Comparison of ENCODE assay signal across 14 cellular contexts in genomic region chr20:17381701-17382100, GRCh38.
"Had no signal": no experiment of that assay in that cellular context is flagged by ENCODE, and none has a peak within 500 bp of the region (broad histone marks: within the 10 kb centered on the region; RNA-seq: fewer than 3 reads in every experiment).

No MANE protein-coding gene starts in this region.

- H3K79me2 ChIP-seq: parathyroid adenoma had no signal

- H3K36me3 ChIP-seq: left ventricle myocardium inferior, tibial artery had no signal

- H3K36me3 Mint-ChIP-seq: activated naive CD8-positive, alpha-beta T cell treated with anti-CD3 and anti-CD28 coated beads, Interleukin-2, amount 10 ng/mL, durations not matched to agents 7 days and 5 days; memory B cell; naive thymus-derived CD8-positive, alpha-beta T cell; stimulated activated naive B cell treated with anti-CD40 and anti-IgM and Interleukin-4, amounts not matched to agents 10 μg/mL and 1 μg/mL and 100 μg/mL, for 72 hours had no signal

- H3K27ac Mint-ChIP-seq: activated naive CD8-positive, alpha-beta T cell treated with anti-CD3 and anti-CD28 coated beads, Interleukin-2, amount 10 ng/mL, durations not matched to agents 7 days and 5 days; memory B cell; naive thymus-derived CD8-positive, alpha-beta T cell; stimulated activated naive B cell treated with anti-CD40 and anti-IgM and Interleukin-4, amounts not matched to agents 10 μg/mL and 1 μg/mL and 100 μg/mL, for 72 hours had no signal

- H3K9me3 ChIP-seq: left ventricle myocardium inferior, tibial artery had no signal

- ATAC-seq: naive thymus-derived CD8-positive, alpha-beta T cell; stimulated activated naive B cell treated with anti-CD40 and anti-IgM and Interleukin-4, amounts not matched to agents 10 μg/mL and 1 μg/mL and 100 μg/mL, for 72 hours had no signal

- DNase-seq: activated CD4-positive, alpha-beta T cell treated with anti-CD3 and anti-CD28 coated beads, Interleukin-2, amount 50 U/mL, for 4 hours; activated CD4-positive, CD25-positive, alpha-beta regulatory T cell treated with anti-CD3 and anti-CD28 coated beads, Interleukin-2, amount 50 U/mL, for 72 hours; activated naive CD4-positive, alpha-beta T cell; activated naive CD8-positive, alpha-beta T cell treated with anti-CD3 and anti-CD28 coated beads, Interleukin-2, amount 10 ng/mL, durations not matched to agents 7 days and 5 days; activated T-cell treated with anti-CD3 and anti-CD28 coated beads for 4 hours; erythroblast; left ventricle myocardium inferior; naive thymus-derived CD8-positive, alpha-beta T cell; stimulated activated CD4-positive, alpha-beta T cell treated with anti-CD3 and anti-CD28 coated beads, Interleukin-12 subunit alpha, Interleukin-12 subunit beta, amount 100 ng/mL, for 4 hours; stimulated activated naive B cell treated with anti-CD40 and anti-IgM and Interleukin-4, amounts not matched to agents 10 μg/mL and 1 μg/mL and 100 μg/mL, for 72 hours; T-helper 9 cell; tibial artery had no signal

- H3K4me1 Mint-ChIP-seq: activated naive CD8-positive, alpha-beta T cell treated with anti-CD3 and anti-CD28 coated beads, Interleukin-2, amount 10 ng/mL, durations not matched to agents 7 days and 5 days; memory B cell; naive thymus-derived CD8-positive, alpha-beta T cell; stimulated activated naive B cell treated with anti-CD40 and anti-IgM and Interleukin-4, amounts not matched to agents 10 μg/mL and 1 μg/mL and 100 μg/mL, for 72 hours had no signal

- H3K4me1 ChIP-seq: left ventricle myocardium inferior, parathyroid adenoma, tibial artery had no signal

- H3K4me3 Mint-ChIP-seq: activated naive CD8-positive, alpha-beta T cell treated with anti-CD3 and anti-CD28 coated beads, Interleukin-2, amount 10 ng/mL, durations not matched to agents 7 days and 5 days; memory B cell; naive thymus-derived CD8-positive, alpha-beta T cell; stimulated activated naive B cell treated with anti-CD40 and anti-IgM and Interleukin-4, amounts not matched to agents 10 μg/mL and 1 μg/mL and 100 μg/mL, for 72 hours had no signal

- H3K4me3 ChIP-seq: left ventricle myocardium inferior, tibial artery had no signal

- H3K27ac ChIP-seq: left ventricle myocardium inferior, parathyroid adenoma, tibial artery had no signal

- H3K9me3 Mint-ChIP-seq: activated naive CD8-positive, alpha-beta T cell treated with anti-CD3 and anti-CD28 coated beads, Interleukin-2, amount 10 ng/mL, durations not matched to agents 7 days and 5 days; naive thymus-derived CD8-positive, alpha-beta T cell had no signal

- H3K9ac ChIP-seq: parathyroid adenoma had no signal

- H2AFZ ChIP-seq: parathyroid adenoma had no signal
